ENCODE assay signal across 9 cellular contexts in the genomic region with DNA sequence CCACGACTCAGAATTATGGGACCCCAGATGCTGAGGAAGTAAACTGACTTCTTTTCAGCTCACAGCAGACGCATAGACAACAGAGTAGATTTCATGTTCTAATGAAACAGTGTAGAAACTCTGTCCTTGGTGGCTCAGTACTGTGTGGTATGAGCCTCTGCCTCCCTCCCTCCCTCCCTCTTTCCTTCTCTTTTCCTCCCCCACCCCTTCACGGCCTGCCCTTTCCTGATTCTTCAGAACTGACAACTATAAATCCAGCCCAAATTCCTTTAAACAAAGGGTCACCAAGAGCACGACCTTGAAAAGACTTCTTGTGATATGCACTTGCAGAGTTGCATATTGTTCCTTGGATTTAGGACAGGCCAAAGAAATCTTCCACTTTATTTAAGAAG.
DNase-seq lines count a peak whose midpoint lies in the region; ATAC-seq, FAIRE-seq and TF ChIP-seq lines count a peak whose summit lies in the region.
"Had no signal": no experiment of that assay in that cellular context is flagged by ENCODE, and none has a peak within 500 bp of the region (broad histone marks: within the 10 kb centered on the region; RNA-seq: fewer than 3 reads in every experiment).

No MANE protein-coding gene starts in this region.

- H3K27me3 ChIP-seq in adipocyte (replicated peaks; ENCODE audit: control insufficient read depth, insufficient read depth, low read length), result no peaks in the 10 kb centered on the region
- H3K27me3 ChIP-seq in left lung, result no peaks in the 10 kb centered on the region
- no peaks in the 10 kb centered on the region for H3K27me3 ChIP-seq in stomach smooth muscle (ENCODE audit: control insufficient read depth in 1 of 2, insufficient read depth in 2 of 2, low read length in 2 of 2)

- TF ChIP-seq CTCF in left lung (IDR thresholded peaks at IDR 0.05), result no peak

- DNase-seq in adipocyte (ENCODE audit: low read depth) (no peak), left lung (no peak), AG20443 (ENCODE audit: low spot score) (no peak), T-helper 2 cell (no peak), HTR-8/SVneo (ENCODE audit: insufficient read length, low spot score) (no peak), NCI-H2196 treated with DMSO at 0.1 percent for 48 hours (lab: John Stamatoyannopoulos, UW; ENCODE audit: unreplicated experiment) (no peak)
- DNase-seq: NK-92 treated with Interleukin-12 subunit alpha and Interleukin-12 subunit beta, amount 100 ng/mL, for 24 hours had no signal

- H3K36me3 ChIP-seq in adipocyte (ENCODE audit: control insufficient read depth, insufficient read depth, low read length, severe bottlenecking) (no peaks in the 10 kb centered on the region), left lung (no peaks in the 10 kb centered on the region), stomach smooth muscle (ENCODE audit: control insufficient read depth in 2 of 2, insufficient read depth in 2 of 2, low read length in 2 of 2) (peaks cover 0 to 2% of the 10 kb centered on the region in 2 donors)

- H3K4me1 ChIP-seq in adipocyte (ENCODE audit: control insufficient read depth, insufficient read depth, low read length), result peaks cover 35% of the 10 kb centered on the region
- H3K4me1 ChIP-seq in left lung, result peaks cover 36 to 75% of the 10 kb centered on the region in 2 donors
- H3K4me1 ChIP-seq in stomach smooth muscle (ENCODE audit: control insufficient read depth, insufficient read depth, low read length), result peaks cover 44% of the 10 kb centered on the region

- no peak for FAIRE-seq in HTR-8/SVneo (lab: Jason Lieb, UNC)

- H3K27ac ChIP-seq in left lung, result peak overlapping the region; percentile 74 to 79
- peak overlapping the region; percentile 78 for H3K27ac ChIP-seq in stomach smooth muscle (ENCODE audit: low read length)

- ATAC-seq in HG02642 (IDR thresholded peaks at IDR 0.05; ENCODE audit: poor library complexity, unreplicated experiment) (peak; percentile 6), left lung (peak; percentile 12)

- intact Hi-C loops in left lung (cut with DNase I), result no loop called here

- H3K9ac ChIP-seq in adipocyte (ENCODE audit: low read length), result peak overlapping the region; percentile 62
- H3K9ac ChIP-seq in stomach smooth muscle (ENCODE audit: low read length in 2 of 2), result peak overlapping the region; percentile 36 to 68

- H3K9me3 ChIP-seq in adipocyte (ENCODE audit: control insufficient read depth, low read length) (no peaks in the 10 kb centered on the region), left lung (no peaks in the 10 kb centered on the region), stomach smooth muscle (ENCODE audit: control insufficient read depth in 2 of 2, low read length in 2 of 2) (no peaks in the 10 kb centered on the region)

- no peak overlapping the region for H3K4me3 ChIP-seq in adipocyte (ENCODE audit: low read length)
- H3K4me3 ChIP-seq in left lung, result no peak overlapping the region
- H3K4me3 ChIP-seq in stomach smooth muscle (ENCODE audit: low read length in 2 of 2), result peak overlapping the region; percentile 61 to 69

Comparison
In these comparisons a context has a peak if more than half of its experiments do, and no peak if none do; other contexts are left out.
1. H3K4me3 ChIP-seq: peak in stomach smooth muscle (2 of 2); none in adipocyte (single experiment) and left lung (0 of 2).